In the genomic region with DNA sequence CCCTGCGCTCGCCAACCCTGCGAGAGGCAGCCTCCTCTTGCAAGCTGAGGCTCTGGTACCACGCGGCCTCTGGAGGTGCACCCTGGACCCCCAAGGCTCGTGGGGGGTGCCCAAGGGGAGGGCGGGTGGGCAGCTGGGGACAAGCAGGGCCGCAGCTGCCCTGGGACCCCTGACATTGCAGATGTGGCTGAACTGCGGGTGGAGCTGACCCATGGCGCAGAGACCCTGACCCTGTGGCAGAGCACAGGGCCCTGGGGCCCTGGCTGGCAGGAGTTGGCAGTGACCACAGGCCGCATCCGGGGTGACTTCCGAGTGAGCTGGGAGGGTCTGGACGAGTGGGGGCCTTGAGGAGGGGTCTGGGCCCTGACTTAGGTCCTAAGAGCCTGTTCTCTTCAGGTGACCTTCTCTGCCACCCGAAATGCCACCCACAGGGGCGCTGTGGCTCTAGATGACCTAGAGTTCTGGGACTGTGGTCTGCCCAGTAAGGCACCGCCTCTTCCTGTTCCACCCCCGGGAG, we compare ENCODE assay signal across 1 cellular context.
TF ChIP-seq lines count a peak whose summit lies in the region.

No MANE protein-coding gene starts in this region.

TF ChIP-seq in IMR-90, 13 proteins besides CTCF, POLR2A, EP300 and RAD21:
- no peak for TF ChIP-seq RCOR1 (IDR thresholded peaks at IDR 0.05; ENCODE audit: insufficient replicate concordance, low read length)
- TF ChIP-seq RFX5 (IDR thresholded peaks at IDR 0.05; ENCODE audit: low read depth, low read length), result no peak
